In genomic region chr9:136944519-136945332, GRCh38 we compare ENCODE assay signal across 7 cellular contexts.
A peak's percentile ranks its signal among the peaks of the same experiment; 100 is the strongest.
DNase-seq lines count a peak whose midpoint lies in the region; ATAC-seq and TF ChIP-seq lines count a peak whose summit lies in the region.

Gene C8G (plus strand): TSS chr9:136945243. CDS start chr9:136945321, 78 bp downstream.
Gene FBXW5 (minus strand): TSS chr9:136944738. CDS start chr9:136944083, 655 bp downstream.

- peak; percentile 2 for DNase-seq in NCI-H187 treated with DMSO at 0.1 percent for 48 hours (lab: John Stamatoyannopoulos, UW)
- peak; percentile 90 for DNase-seq in T-helper 9 cell
- DNase-seq in astrocyte of the hippocampus (ENCODE audit: low read depth, low spot score): peak; percentile 99
- peak; percentile 30 to 98 (median 88) for DNase-seq in hypothalamus (lab: John Stamatoyannopoulos, UW)
- peak; percentile 95 for DNase-seq in retina

- peak; percentile 81 for TF ChIP-seq POLR2A in GM18505 (IDR thresholded peaks at IDR 0.05; ENCODE audit: borderline replicate concordance, extremely low read depth, insufficient read depth, insufficient read length)

- ATAC-seq in GM18505 (IDR thresholded peaks at IDR 0.05; ENCODE audit: unreplicated experiment) (peak; percentile 81), HG02970 (IDR thresholded peaks at IDR 0.05; ENCODE audit: low FRiP score, unreplicated experiment) (peak; percentile 86)

Comparison
In these comparisons a context has a peak if more than half of its experiments do, and no peak if none do; other contexts are left out.
1. Peak in every context shown above with its lines: DNase-seq and ATAC-seq.
2. DNase-seq: peak in every context shown above with its lines; median percentile 99 in astrocyte of the hippocampus; 95 in retina; 90 in T-helper 9 cell; 88 in hypothalamus; 2 in NCI-H187 treated with DMSO at 0.1 percent for 48 hours.